In the genomic region with DNA sequence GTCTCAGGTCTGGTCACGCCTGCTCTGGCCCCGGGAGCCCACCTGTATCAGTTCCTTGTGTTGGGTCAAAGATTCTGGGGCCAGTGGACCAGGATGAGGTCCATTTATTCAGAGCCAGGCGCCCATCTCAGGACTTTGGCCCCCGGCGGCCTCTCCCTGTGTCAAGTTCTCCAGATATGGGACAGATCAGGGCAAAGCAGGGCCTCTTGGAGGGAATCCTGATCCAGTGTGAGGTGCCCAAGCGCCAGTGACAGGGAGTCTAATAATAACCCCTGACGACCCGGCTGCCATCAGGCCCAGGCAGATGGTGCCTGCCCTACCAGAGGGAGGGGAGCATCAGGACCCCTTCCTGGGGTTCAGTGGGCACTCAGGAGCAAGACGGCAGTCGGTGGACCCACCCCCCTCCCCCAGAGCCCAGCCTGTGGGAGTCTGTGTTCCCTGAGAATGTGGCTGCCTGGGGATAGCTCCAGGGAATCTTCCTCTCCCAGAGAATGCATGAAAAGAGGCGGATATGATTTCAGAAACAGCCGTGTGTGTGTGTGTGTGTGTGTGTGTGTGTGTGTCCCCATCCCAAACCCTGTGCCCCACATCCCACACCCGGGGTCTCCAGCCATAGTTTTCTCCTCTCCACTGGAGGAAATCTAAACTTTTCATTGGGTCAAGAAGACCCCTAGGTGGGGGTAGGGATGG, we compare ENCODE assay signal across 9 cellular contexts. TPM values are rescaled to one million over a fixed set of nuclear protein-coding genes. Genes with fewer than 3 reads are reported as not detected.
A peak's percentile ranks its signal among the peaks of the same experiment; 100 is the strongest.
DNase-seq lines count a peak whose midpoint lies in the region; ATAC-seq and TF ChIP-seq lines count a peak whose summit lies in the region.
"Had no signal": no experiment of that assay in that cellular context is flagged by ENCODE, and none has a peak within 500 bp of the region (broad histone marks: within the 10 kb centered on the region; RNA-seq: fewer than 3 reads in every experiment).

No MANE protein-coding gene starts in this region.

- H3K27ac ChIP-seq in tibial artery, result peak overlapping the region; percentile 50 to 79

- peaks cover 0 to 49% (median 33%) of the 10 kb centered on the region in 4 donors for H3K4me1 ChIP-seq in tibial artery

- intact Hi-C loops in tibial artery (cut with DNase I; ENCODE audit: low total_unique reads), result loop anchor here (5.0 kb wide), 1 partner anchor 233 kb away; no protein-coding TSS in a partner anchor

- no peak for ATAC-seq in GM19463 (IDR thresholded peaks at IDR 0.05; ENCODE audit: unreplicated experiment)

- DNase-seq in activated naive CD4-positive, alpha-beta T cell treated with Interleukin-2 at 50 U/mL for 16 hours, result no peak
- DNase-seq in activated naive CD8-positive, alpha-beta T cell treated with anti-CD3 and anti-CD28 coated beads for 36 hours, result no peak
- DNase-seq in mesothelial cell of epicardium (ENCODE audit: low spot score in 2 of 2, unreplicated experiment in 2 of 2), result no peak
- no peak for DNase-seq in tibial artery
- no peak for DNase-seq in AG08396 (ENCODE audit: low spot score)
- DNase-seq in D341Med (ENCODE audit: low spot score), result no peak

- peak overlapping the region in 1 of 2 donors; percentile 51 for H3K4me3 ChIP-seq in tibial artery

- H3K27me3 Mint-ChIP-seq in activated naive CD4-positive, alpha-beta T cell treated with anti-CD3 and anti-CD28 coated beads, Interleukin-2, amount 50 U/mL, for 24 hours, result no peaks in the 10 kb centered on the region
- no peaks in the 10 kb centered on the region for H3K27me3 Mint-ChIP-seq in activated naive CD8-positive, alpha-beta T cell treated with anti-CD3 and anti-CD28 coated beads for 36 hours
- peaks cover 53% of the 10 kb centered on the region for H3K27me3 Mint-ChIP-seq in mesothelial cell of epicardium (ENCODE audit: low read depth)

- peaks cover 9% of the 10 kb centered on the region for H3K36me3 Mint-ChIP-seq in activated naive CD4-positive, alpha-beta T cell treated with anti-CD3 and anti-CD28 coated beads, Interleukin-2, amount 50 U/mL, for 24 hours
- peaks cover 14% of the 10 kb centered on the region for H3K36me3 Mint-ChIP-seq in activated naive CD8-positive, alpha-beta T cell treated with anti-CD3 and anti-CD28 coated beads for 36 hours
- H3K36me3 Mint-ChIP-seq in mesothelial cell of epicardium, result no peaks in the 10 kb centered on the region

- no peaks in the 10 kb centered on the region for H3K9me3 Mint-ChIP-seq in activated naive CD4-positive, alpha-beta T cell treated with anti-CD3 and anti-CD28 coated beads, Interleukin-2, amount 50 U/mL, for 24 hours
- H3K9me3 Mint-ChIP-seq in activated naive CD8-positive, alpha-beta T cell treated with anti-CD3 and anti-CD28 coated beads for 36 hours, result no peaks in the 10 kb centered on the region
- peaks cover 4% of the 10 kb centered on the region for H3K9me3 Mint-ChIP-seq in mesothelial cell of epicardium

- no peaks in the 10 kb centered on the region for H3K27me3 ChIP-seq in tibial artery

- peak overlapping the region; percentile 87 for H3K4me3 Mint-ChIP-seq in activated naive CD4-positive, alpha-beta T cell treated with anti-CD3 and anti-CD28 coated beads, Interleukin-2, amount 50 U/mL, for 24 hours
- peak overlapping the region; percentile 79 for H3K4me3 Mint-ChIP-seq in activated naive CD8-positive, alpha-beta T cell treated with anti-CD3 and anti-CD28 coated beads for 36 hours
- H3K4me3 Mint-ChIP-seq in mesothelial cell of epicardium, result peak overlapping the region; percentile 77

- H3K4me1 Mint-ChIP-seq in activated naive CD4-positive, alpha-beta T cell treated with anti-CD3 and anti-CD28 coated beads, Interleukin-2, amount 50 U/mL, for 24 hours, result peaks cover 31% of the 10 kb centered on the region
- peaks cover 30% of the 10 kb centered on the region for H3K4me1 Mint-ChIP-seq in activated naive CD8-positive, alpha-beta T cell treated with anti-CD3 and anti-CD28 coated beads for 36 hours
- H3K4me1 Mint-ChIP-seq in mesothelial cell of epicardium, result peaks cover 40% of the 10 kb centered on the region

- H3K36me3 ChIP-seq in tibial artery, result peaks cover 5 to 6% (median 5%) of the 10 kb centered on the region in 3 donors

- no peak overlapping the region for H3K27ac Mint-ChIP-seq in activated naive CD4-positive, alpha-beta T cell treated with anti-CD3 and anti-CD28 coated beads, Interleukin-2, amount 50 U/mL, for 24 hours
- no peak overlapping the region for H3K27ac Mint-ChIP-seq in activated naive CD8-positive, alpha-beta T cell treated with anti-CD3 and anti-CD28 coated beads for 36 hours
- no peak overlapping the region for H3K27ac Mint-ChIP-seq in mesothelial cell of epicardium

- no peaks in the 10 kb centered on the region for H3K9me3 ChIP-seq in tibial artery

- no peak for TF ChIP-seq CTCF in mesothelial cell of epicardium (IDR thresholded peaks at IDR 0.05; ENCODE audit: unreplicated experiment)
- no peak for TF ChIP-seq CTCF in tibial artery (IDR thresholded peaks at IDR 0.05)

RNA-seq across cellular contexts. Expression of gene TTYH2, which starts 1.4 kb away (rescaled TPM):
- total RNA-seq in activated naive CD8-positive, alpha-beta T cell treated with anti-CD3 and anti-CD28 coated beads for 36 hours, result 1 to 10 TPM; 5.6 to 6.5 TPM
- total RNA-seq in mesothelial cell of epicardium, result 16.8 to 17.2 TPM (median 17.0 TPM) in 3 replicates

RNA-seq across cellular contexts. Expression of gene RPL38, which starts 11.3 kb away (rescaled TPM):
- 1,000 to 10,000 TPM; 1,601 to 1,608 TPM for total RNA-seq in activated naive CD8-positive, alpha-beta T cell treated with anti-CD3 and anti-CD28 coated beads for 36 hours
- 1,016 to 1,079 TPM (median 1,046 TPM) in 3 replicates for total RNA-seq in mesothelial cell of epicardium

RNA-seq across cellular contexts. Expression of gene DNAI2, which starts 59.2 kb away (rescaled TPM):
- total RNA-seq in activated naive CD8-positive, alpha-beta T cell treated with anti-CD3 and anti-CD28 coated beads for 36 hours, result not detected
- 0.18 TPM in 1 of 3 replicates, not detected in the others for total RNA-seq in mesothelial cell of epicardium
- total RNA-seq: glomerular endothelial cell had no signal
